In genomic region chr12:94100254-94100653, GRCh38 we compare ENCODE assay signal across 8 cellular contexts. TPM values are rescaled to one million over a fixed set of nuclear protein-coding genes. Genes with fewer than 3 reads are reported as not detected.
DNase-seq lines count a peak whose midpoint lies in the region; ATAC-seq and TF ChIP-seq lines count a peak whose summit lies in the region.

No MANE protein-coding gene starts in this region.

- no peaks in the 10 kb centered on the region for H4K20me1 ChIP-seq in PC-9 (ENCODE audit: insufficient read depth)

- H3K4me1 Mint-ChIP-seq in brain, result peaks cover 30% of the 10 kb centered on the region

- H3K4me3 ChIP-seq in PC-9 (peak overlapping the region; percentile 59; the same call in 1 of the 2 replicates), gastrocnemius medialis (no peak overlapping the region), transverse colon (no peak overlapping the region)

- POLR2A ChIA-PET in PC-9 (lab: Charles Lee; ENCODE audit: unreplicated experiment), result no interaction called here

- peaks cover 21% of the 10 kb centered on the region; the same call in 1 of the 2 replicates for H3F3A ChIP-seq in PC-9 (ENCODE audit: insufficient read depth, low read depth)

- peak; percentile 55 for DNase-seq in NK-92 treated with Interleukin-12 subunit alpha and Interleukin-12 subunit beta, amount 100 ng/mL, for 24 hours (lab: John Stamatoyannopoulos, UW)
- DNase-seq in NK-92 (lab: John Stamatoyannopoulos, UW; ENCODE audit: unreplicated experiment), result no peak
- DNase-seq in PC-9, result peak; percentile 74 to 84
- DNase-seq in gastrocnemius medialis, result peak; percentile 55 to 62
- DNase-seq in hippocampal formation (lab: John Stamatoyannopoulos, UW), result no peak
- DNase-seq in transverse colon, result no peak

- H3K79me2 ChIP-seq in PC-9 (ENCODE audit: low read depth), result no peaks in the 10 kb centered on the region

- H3K4me2 ChIP-seq in PC-9, result peak overlapping the region; percentile 80

- H3K36me3 ChIP-seq in PC-9 (ENCODE audit: low read depth), result no peaks in the 10 kb centered on the region
- H3K36me3 ChIP-seq in gastrocnemius medialis, result no peaks in the 10 kb centered on the region
- H3K36me3 ChIP-seq in transverse colon, result no peaks in the 10 kb centered on the region

- no peak for TF ChIP-seq EP300 in transverse colon (IDR thresholded peaks at IDR 0.05; ENCODE audit: low read depth)

- in situ Hi-C loops in gastrocnemius medialis (cut with MboI; ENCODE audit: low sequenced_read_pairs in 4 of 4) (loop anchor here (5.0 to 25.0 kb wide), 5 partner anchors 533 to 1113 kb away; no protein-coding TSS in a partner anchor), transverse colon (cut with MboI; ENCODE audit: low pct_ligation_motif_present in 1 of 4, low pct_unique_long_range_greater_than_20kb in 1 of 4, low sequenced_read_pairs in 3 of 4) (loop anchor here (5.0 to 25.0 kb wide), 5 partner anchors 325 to 1113 kb away; no protein-coding TSS in a partner anchor)

- H3K9me3 ChIP-seq in PC-9 (ENCODE audit: insufficient read depth, low read depth), result no peaks in the 10 kb centered on the region
- H3K9me3 ChIP-seq in gastrocnemius medialis, result no peaks in the 10 kb centered on the region
- H3K9me3 ChIP-seq in transverse colon, result no peaks in the 10 kb centered on the region

- TF ChIP-seq CTCF in PC-9 (conservative IDR thresholded peaks at IDR 0.05) (no peak), brain (conservative IDR thresholded peaks at IDR 0.05) (no peak), gastrocnemius medialis (IDR thresholded peaks at IDR 0.05 in 4 of 5, conservative IDR thresholded peaks at IDR 0.05 in 1 of 5) (no peak), transverse colon (IDR thresholded peaks at IDR 0.05) (no peak)

- peaks cover 0 to 8% (median 0%) of the 10 kb centered on the region in 5 experiments for H3K9me3 Mint-ChIP-seq in brain

- intact Hi-C loops in PC-9 (cut with micrococcal nuclease; ENCODE audit: unreplicated experiment) (loop anchor here (1.0 to 5.0 kb wide), 3 partner anchors 529 to 1113 kb away; no protein-coding TSS in a partner anchor), gastrocnemius medialis (cut with DNase I; ENCODE audit: low total_unique reads) (loop anchor here (2.0 to 5.0 kb wide), 4 partner anchors 53 to 423 kb away; partner anchors contain the start of gene CRADD), transverse colon (cut with DNase I; ENCODE audit: low total_unique reads) (loop anchor here (10.0 kb wide), 1 partner anchor 335 kb away; no protein-coding TSS in a partner anchor)

- H3K4me1 ChIP-seq in PC-9 (replicated peaks; ENCODE audit: insufficient read depth) (peaks cover 41% of the 10 kb centered on the region), gastrocnemius medialis (peaks cover 15 to 20% of the 10 kb centered on the region in 2 donors), transverse colon (peaks cover 2 to 21% (median 5%) of the 10 kb centered on the region in 4 donors)

- peak overlapping the region in 3 of 5 experiments; percentile 7 to 57 (median 53) for H3K4me3 Mint-ChIP-seq in brain

- no TSS peak for BruUV-seq in PC-9 (replicated peaks; lab: Mats Ljungman, UMichigan)

- no peak for TF ChIP-seq POLR2A in gastrocnemius medialis (IDR thresholded peaks at IDR 0.05)
- TF ChIP-seq POLR2A in transverse colon (IDR thresholded peaks at IDR 0.05), result no peak

- H3K27ac Mint-ChIP-seq in brain, result peak overlapping the region in 3 of 5 experiments; percentile 11 to 33 (median 24)

- peaks cover 10% of the 10 kb centered on the region for H3K27me3 Mint-ChIP-seq in brain

- no peaks in the 10 kb centered on the region for H3K36me3 Mint-ChIP-seq in brain

- H3K27ac ChIP-seq in PC-9 (peak overlapping the region; percentile 84), gastrocnemius medialis (peak overlapping the region in 1 of 4 donors; percentile 54), transverse colon (peak overlapping the region in 1 of 4 donors; percentile 2)

- CTCF ChIA-PET in PC-9 (lab: Charles Lee), result interaction anchor here (0.6 to 5.0 kb wide), 6 partner anchors 333 to 596 kb away, joined by 3 to 43 read pairs (median 8); no protein-coding TSS in a partner anchor

- no peaks in the 10 kb centered on the region for H3K9me2 ChIP-seq in PC-9 (ENCODE audit: insufficient read depth)

- 73 to 89% methylated on average over 1 to 7 of the region's 7 CpGs for WGBS in transverse colon (ENCODE audit: low coverage in 1 of 2), 2 donors

- H2AFZ ChIP-seq in PC-9, result peak overlapping the region; percentile 66; the same call in 1 of the 2 replicates

- H3K27me3 ChIP-seq in PC-9 (ENCODE audit: insufficient read depth, low read depth), result no peaks in the 10 kb centered on the region
- H3K27me3 ChIP-seq in gastrocnemius medialis, result no peaks in the 10 kb centered on the region
- no peaks in the 10 kb centered on the region for H3K27me3 ChIP-seq in transverse colon

- ATAC-seq in gastrocnemius medialis (peak; percentile 45 to 83), GM18907 (IDR thresholded peaks at IDR 0.05; ENCODE audit: unreplicated experiment) (no peak)

RNA-seq across cellular contexts. Expression of gene PLXNC1, which starts 48.1 kb away (rescaled TPM):
- total RNA-seq in PC-9 (2021), result 1.4 and 2.3 TPM in 2 replicates
- polyA plus RNA-seq in brain (ENCODE audit: insufficient read depth, low read depth, low replicate concordance), result 2.2 TPM
- 1 to 10 TPM in 2 of 4 donors, under 1 TPM in 2; 0.62 to 2.2 (median 1.2) TPM for total RNA-seq in gastrocnemius medialis
- 10 to 100 TPM in 1 of 4 donors, 1 to 10 TPM in 3; 3.3 to 12.7 (median 6.8) TPM for total RNA-seq in transverse colon

Comparison
In these comparisons a context has a peak if more than half of its experiments do, and no peak if none do; other contexts are left out.
1. DNase-seq: peak in NK-92 treated with Interleukin-12 subunit alpha and Interleukin-12 subunit beta, amount 100 ng/mL, for 24 hours (single experiment), PC-9 (2 of 2) and gastrocnemius medialis (2 of 2); none in NK-92 (single experiment), hippocampal formation (0 of 2) and transverse colon (single experiment).